Comparison of ENCODE assay signal across 5 cellular contexts in the genomic region with DNA sequence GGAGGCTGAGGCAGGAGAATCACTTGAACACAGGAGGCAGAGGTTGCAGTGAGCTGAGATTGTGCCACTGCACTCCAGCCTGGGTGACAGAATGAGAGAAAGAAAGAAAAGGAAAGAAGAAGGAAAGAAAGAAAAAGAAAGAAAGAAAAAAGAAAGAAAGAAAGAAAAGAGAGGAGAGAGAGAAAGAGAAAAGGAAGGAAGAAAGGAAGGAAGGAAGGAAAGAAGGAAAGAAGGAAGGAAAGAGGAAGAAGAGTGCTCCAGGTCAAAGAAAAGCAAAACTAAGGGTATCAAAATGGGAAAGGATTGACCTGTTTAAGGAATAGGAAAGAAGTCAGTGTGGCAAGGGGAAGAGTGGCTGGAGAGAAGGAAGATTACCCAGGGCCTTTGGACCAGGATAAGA. TPM values are rescaled to one million over a fixed set of nuclear protein-coding genes. Genes with fewer than 3 reads are reported as not detected.
"Had no signal": no experiment of that assay in that cellular context is flagged by ENCODE, and none has a peak within 500 bp of the region (broad histone marks: within the 10 kb centered on the region; RNA-seq: fewer than 3 reads in every experiment).

No MANE protein-coding gene starts in this region.

RNA-seq across cellular contexts. Expression of a gene that starts 10.5 kb away (rescaled TPM):
- total RNA-seq: activated B cell treated with CpG ODN at 0.5 μM for 24 hours; activated CD4-positive, alpha-beta memory T cell treated with anti-CD3 and anti-CD28 coated beads for 36 hours; activated CD4-positive, alpha-beta T cell treated with anti-CD3 and anti-CD28 coated beads, Interleukin-2, amount 10 ng/mL, durations not matched to agents 24 days and 14 days; activated CD8-positive, alpha-beta memory T cell treated with anti-CD3 and anti-CD28 coated beads for 36 hours; T-cell had no signal
